In genomic region chr6:124524821-124525220, GRCh38 we compare ENCODE assay signal across 18 cellular contexts.
DNase-seq lines count a peak whose midpoint lies in the region; ATAC-seq, FAIRE-seq and TF ChIP-seq lines count a peak whose summit lies in the region.
"Had no signal": no experiment of that assay in that cellular context is flagged by ENCODE, and none has a peak within 500 bp of the region (broad histone marks: within the 10 kb centered on the region; RNA-seq: fewer than 3 reads in every experiment).

No MANE protein-coding gene starts in this region.

- H3K27me3 ChIP-seq in HepG2 (ENCODE audit: control insufficient read depth in 1 of 2, insufficient read depth in 2 of 2, low read length in 2 of 2) (no peaks in the 10 kb centered on the region), right lobe of liver (no peaks in the 10 kb centered on the region), neuronal stem cell (ENCODE audit: control insufficient read depth in 3 of 3, insufficient read depth in 3 of 3, low read depth in 1 of 3, low read length in 3 of 3) (no peaks in the 10 kb centered on the region)
- H3K27me3 ChIP-seq: BLaER1 had no signal

- H3K18ac ChIP-seq in neuronal stem cell (ENCODE audit: low read length): no peak overlapping the region

- H3K4ac ChIP-seq in neuronal stem cell (ENCODE audit: low read length): no peak overlapping the region

- H4K91ac ChIP-seq in neuronal stem cell (ENCODE audit: low read depth, low read length, poor library complexity): no peak overlapping the region

- H4K8ac ChIP-seq in neuronal stem cell (ENCODE audit: low read depth, low read length): no peak overlapping the region

- no peak for TF ChIP-seq RAD21 in HepG2 (CRISPR knock-in tag; IDR thresholded peaks at IDR 0.05)

- 2% methylated on average over 6 of the region's 6 CpGs for WGBS in HepG2 (ENCODE audit: low lambda C conversion rate)
- WGBS in right lobe of liver (ENCODE audit: insufficient coverage, low coverage, low lambda C conversion rate, missing lambda C conversion rate): 50% methylated on average over 6 of the region's 6 CpGs
- no CpG with 5 or more reads among the region's 6 CpGs for WGBS in neuronal stem cell (ENCODE audit: extremely low coverage in 2 of 2, insufficient read length in 2 of 2, insufficient replicate concordance in 1 of 2), 2 donors

- no peak overlapping the region for H3K27ac Mint-ChIP-seq in activated T-helper 17 cell treated with anti-CD3 and anti-CD28 coated beads, Interleukin-2, amount 50 U/mL, for 72 hours
- H3K27ac Mint-ChIP-seq: CD8-positive, alpha-beta memory T cell; H9 had no signal

- H3K9me3 Mint-ChIP-seq in activated T-helper 17 cell treated with anti-CD3 and anti-CD28 coated beads, Interleukin-2, amount 50 U/mL, for 72 hours: peaks cover 6% of the 10 kb centered on the region
- H3K9me3 Mint-ChIP-seq: H9 had no signal

- H3K4me3 Mint-ChIP-seq in activated T-helper 17 cell treated with anti-CD3 and anti-CD28 coated beads, Interleukin-2, amount 50 U/mL, for 72 hours: no peak overlapping the region
- H3K4me3 Mint-ChIP-seq: CD8-positive, alpha-beta memory T cell; H9 had no signal

- H3K14ac ChIP-seq in neuronal stem cell (ENCODE audit: low read length): no peak overlapping the region

- TF ChIP-seq EP300 in HepG2 (IDR thresholded peaks at IDR 0.05; ENCODE audit: low read depth in 2 of 2, low read length in 2 of 2) (no peak), HepG2 (CRISPR knock-in tag; IDR thresholded peaks at IDR 0.05; ENCODE audit: borderline replicate concordance) (no peak)

- in situ Hi-C loops in HepG2 (cut with HindIII; ENCODE audit: extremely low pct_ligation_motif_present, low pct_unique_long_range_greater_than_20kb): no loop called here

- H3K4me3 ChIP-seq in HepG2 (replicated peaks in 1 of 3; ENCODE audit: insufficient read depth in 1 of 3, low read depth in 2 of 3, low read length in 3 of 3): no peak overlapping the region
- no peak overlapping the region for H3K4me3 ChIP-seq in right lobe of liver
- H3K4me3 ChIP-seq in choroid plexus epithelial cell (ENCODE audit: low read depth, low read length): no peak overlapping the region
- H3K4me3 ChIP-seq in neuronal stem cell (ENCODE audit: low read length in 2 of 2): no peak overlapping the region
- H3K4me3 ChIP-seq: BLaER1 had no signal

- H3K9ac ChIP-seq in HepG2 (ENCODE audit: insufficient read depth, low read depth, low read length): no peak overlapping the region
- no peak overlapping the region for H3K9ac ChIP-seq in neuronal stem cell (ENCODE audit: low read depth, low read length, poor library complexity)
- H3K9ac ChIP-seq: BLaER1 had no signal

- no peaks in the 10 kb centered on the region for H3K9me3 ChIP-seq in HepG2 (ENCODE audit: low read length)
- H3K9me3 ChIP-seq in right lobe of liver: no peaks in the 10 kb centered on the region
- no peaks in the 10 kb centered on the region for H3K9me3 ChIP-seq in neuronal stem cell (replicated peaks in 1 of 2; ENCODE audit: control insufficient read depth in 2 of 2, insufficient read depth in 1 of 2, low read depth in 1 of 2, low read length in 2 of 2)
- H3K9me3 ChIP-seq: BLaER1, Caco-2 had no signal

- no peaks in the 10 kb centered on the region for H3K79me2 ChIP-seq in HepG2 (ENCODE audit: insufficient read depth, low read length)

- no peaks in the 10 kb centered on the region for H3K79me1 ChIP-seq in neuronal stem cell (ENCODE audit: low read depth, low read length)

- H3K4me2 ChIP-seq in HepG2 (ENCODE audit: low read depth, low read length): no peak overlapping the region
- no peak overlapping the region for H3K4me2 ChIP-seq in neuronal stem cell (ENCODE audit: insufficient read depth, low read length, poor library complexity, severe bottlenecking)
- H3K4me2 ChIP-seq: BLaER1 had no signal

- ATAC-seq in HepG2 (no peak), right lobe of liver (no peak)
- no peak for ATAC-seq in activated T-helper 17 cell treated with anti-CD3 and anti-CD28 coated beads, Interleukin-2, amount 50 U/mL, for 72 hours (replicated peaks)

- H3K27ac ChIP-seq in HepG2 (ENCODE audit: extremely low read length, insufficient read depth, low read length) (no peak overlapping the region), right lobe of liver (no peak overlapping the region), neuronal stem cell (replicated peaks; ENCODE audit: low read length) (no peak overlapping the region)
- H3K27ac ChIP-seq: BLaER1 had no signal

- H3K23ac ChIP-seq in neuronal stem cell (ENCODE audit: low read depth, low read length, poor library complexity): no peak overlapping the region

- no peak for DNase-seq in HepG2 (ENCODE audit: low spot score)
- DNase-seq in right lobe of liver: no peak
- peak; percentile 4 for DNase-seq in choroid plexus epithelial cell (ENCODE audit: low read depth)
- peak; percentile 36 for DNase-seq in neuronal stem cell (ENCODE audit: low spot score)
- no peak for DNase-seq in T-helper 1 cell
- DNase-seq in NCI-H128 (lab: John Stamatoyannopoulos, UW; ENCODE audit: unreplicated experiment): no peak
- DNase-seq: 8988T; AML-193; Caco-2; CD8-positive, alpha-beta memory T cell; DND-41; GDM1; GOT3; H9 had no signal

- H3K27me3 Mint-ChIP-seq in activated T-helper 17 cell treated with anti-CD3 and anti-CD28 coated beads, Interleukin-2, amount 50 U/mL, for 72 hours: no peaks in the 10 kb centered on the region
- H3K27me3 Mint-ChIP-seq: CD8-positive, alpha-beta memory T cell had no signal

- no peak overlapping the region for H2AK5ac ChIP-seq in neuronal stem cell (ENCODE audit: low read depth, low read length)

- no peaks in the 10 kb centered on the region for H3K36me3 Mint-ChIP-seq in activated T-helper 17 cell treated with anti-CD3 and anti-CD28 coated beads, Interleukin-2, amount 50 U/mL, for 72 hours (ENCODE audit: low read depth)
- H3K36me3 Mint-ChIP-seq: CD8-positive, alpha-beta memory T cell had no signal

- peak; percentile 18 for FAIRE-seq in HepG2 (lab: Jason Lieb, UNC)
- FAIRE-seq: GM12892, GM19239 had no signal

- POLR2A ChIA-PET in HepG2 (lab: Yijun Ruan, JAX): no interaction called here

- no peaks in the 10 kb centered on the region for H4K20me1 ChIP-seq in HepG2 (ENCODE audit: insufficient read depth, low read length)
- H4K20me1 ChIP-seq: BLaER1 had no signal

- CTCF ChIA-PET in HepG2 (lab: Yijun Ruan, JAX; ENCODE audit: low intra/inter-chr PET ratio, low total read pairs): no interaction called here

- H2BK120ac ChIP-seq in neuronal stem cell (ENCODE audit: low read depth, low read length): no peak overlapping the region

- H2BK5ac ChIP-seq in neuronal stem cell (ENCODE audit: low read length): no peak overlapping the region

- no peak overlapping the region for H2BK12ac ChIP-seq in neuronal stem cell (ENCODE audit: low read length)

- H3K4me1 Mint-ChIP-seq in activated T-helper 17 cell treated with anti-CD3 and anti-CD28 coated beads, Interleukin-2, amount 50 U/mL, for 72 hours: no peaks in the 10 kb centered on the region
- H3K4me1 Mint-ChIP-seq: CD8-positive, alpha-beta memory T cell had no signal

- H3K4me1 ChIP-seq in HepG2 (ENCODE audit: insufficient read depth, low read length) (no peaks in the 10 kb centered on the region), right lobe of liver (no peaks in the 10 kb centered on the region), neuronal stem cell (ENCODE audit: control insufficient read depth in 2 of 2, insufficient read depth in 1 of 2, low read depth in 1 of 2, low read length in 2 of 2) (peaks cover 2 to 16% of the 10 kb centered on the region in 2 donors)
- H3K4me1 ChIP-seq: BLaER1, Caco-2 had no signal

- no TSS peak for BruUV-seq in HepG2 (replicated peaks; lab: Mats Ljungman, UMichigan)

- TF ChIP-seq CTCF in HepG2 (CRISPR knock-in tag; IDR thresholded peaks at IDR 0.05): no peak
- TF ChIP-seq CTCF in right lobe of liver (IDR thresholded peaks at IDR 0.05): no peak
- TF ChIP-seq CTCF in choroid plexus epithelial cell (conservative IDR thresholded peaks at IDR 0.05; ENCODE audit: low read depth, low read length): no peak

- H2AFZ ChIP-seq in HepG2 (ENCODE audit: low read length) (no peak overlapping the region), neuronal stem cell (ENCODE audit: low read length) (peak overlapping the region; percentile 54)

- no peaks in the 10 kb centered on the region for H3K36me3 ChIP-seq in HepG2 (replicated peaks in 1 of 2; ENCODE audit: control insufficient read depth in 1 of 2, insufficient read depth in 2 of 2, low read length in 2 of 2)
- no peaks in the 10 kb centered on the region for H3K36me3 ChIP-seq in right lobe of liver
- no peaks in the 10 kb centered on the region for H3K36me3 ChIP-seq in neuronal stem cell (replicated peaks in 1 of 2; ENCODE audit: control insufficient read depth in 2 of 2, insufficient read depth in 2 of 2, low read length in 2 of 2)
- H3K36me3 ChIP-seq: BLaER1 had no signal

- intact Hi-C loops in HepG2 (cut with micrococcal nuclease; ENCODE audit: unreplicated experiment): no loop called here
- intact Hi-C loops in right lobe of liver (cut with DNase I): no loop called here

- H2BK15ac ChIP-seq in neuronal stem cell (ENCODE audit: low read length): no peak overlapping the region

- TF ChIP-seq POLR2A in HepG2 (IDR thresholded peaks at IDR 0.05; ENCODE audit: insufficient read depth in 1 of 2, low read depth in 2 of 2, low read length in 2 of 2) (no peak), right lobe of liver (IDR thresholded peaks at IDR 0.05) (no peak)

TF ChIP-seq in HepG2, 621 proteins besides CTCF, POLR2A, EP300 and RAD21 (continues in another document):
- TF ChIP-seq ZNF781 (CRISPR knock-in tag; IDR thresholded peaks at IDR 0.05; ENCODE audit: borderline replicate concordance, not compliant biosample characterization): no peak
- TF ChIP-seq ZNF615 (CRISPR knock-in tag; IDR thresholded peaks at IDR 0.05; ENCODE audit: borderline replicate concordance): no peak
- no peak for TF ChIP-seq POGZ (CRISPR knock-in tag; IDR thresholded peaks at IDR 0.05)
- no peak for TF ChIP-seq THAP8 (CRISPR knock-in tag; IDR thresholded peaks at IDR 0.05; ENCODE audit: borderline replicate concordance)
- TF ChIP-seq NRL (CRISPR knock-in tag; IDR thresholded peaks at IDR 0.05; ENCODE audit: borderline replicate concordance): no peak
- TF ChIP-seq ADNP (CRISPR knock-in tag; IDR thresholded peaks at IDR 0.05): no peak
- no peak for TF ChIP-seq HES4 (CRISPR knock-in tag; IDR thresholded peaks at IDR 0.05; ENCODE audit: borderline replicate concordance)
- no peak for TF ChIP-seq RFX3 (CRISPR knock-in tag; IDR thresholded peaks at IDR 0.05)

Comparison
In these comparisons a context has a peak if more than half of its experiments do, and no peak if none do; other contexts are left out.
1. DNase-seq: peak in choroid plexus epithelial cell (single experiment) and neuronal stem cell (single experiment); none in HepG2 (single experiment), right lobe of liver (0 of 3), T-helper 1 cell (0 of 5) and NCI-H128 (single experiment).